Comparison of ENCODE assay signal across 8 cellular contexts in the genomic region with DNA sequence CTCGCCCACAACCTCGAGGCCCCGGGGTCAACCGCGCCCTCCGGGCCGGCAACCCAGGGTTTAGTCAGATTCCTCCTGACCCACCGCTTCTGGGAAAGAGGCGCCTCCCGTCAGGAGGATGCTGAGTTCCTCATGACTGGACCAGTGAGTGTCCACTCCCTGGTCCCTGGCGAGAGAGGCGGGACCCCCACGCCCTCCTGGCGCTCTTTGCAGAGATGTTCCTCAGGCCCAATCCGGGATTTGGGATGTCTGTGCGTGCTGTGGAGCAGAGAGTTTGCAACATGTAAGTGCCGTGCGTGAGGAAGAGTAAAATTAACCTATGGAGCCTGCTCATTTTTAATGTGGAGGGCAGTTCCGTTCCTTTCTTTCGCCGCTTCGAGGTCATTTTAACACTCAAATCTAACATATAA. TPM values are rescaled to one million over a fixed set of nuclear protein-coding genes. Genes with fewer than 3 reads are reported as not detected.
DNase-seq lines count a peak whose midpoint lies in the region; ATAC-seq and TF ChIP-seq lines count a peak whose summit lies in the region.

No MANE protein-coding gene starts in this region.

- H3K4me2 ChIP-seq in SU-DHL-6 (ENCODE audit: low read depth, low read length, poor library complexity, severe bottlenecking), result peak overlapping the region; percentile 73

- H3K4me1 Mint-ChIP-seq in nephron progenitor cell, result peaks cover 24% of the 10 kb centered on the region

- DNase-seq in NCI-H1092 treated with DMSO at 0.1 percent for 48 hours (lab: John Stamatoyannopoulos, UW) (peak; percentile 63), NCI-H1092 (lab: John Stamatoyannopoulos, UW) (no peak), esophagus muscularis mucosa (ENCODE audit: extremely low spot score) (peak; percentile 94), nephron progenitor cell (no peak), midbrain (lab: John Stamatoyannopoulos, UW) (no peak)

- WGBS in esophagus muscularis mucosa, result 1% methylated on average over 21 of the region's 22 CpGs

- H3K27me3 Mint-ChIP-seq in nephron progenitor cell (ENCODE audit: low read depth, poor library complexity), result no peaks in the 10 kb centered on the region

- no peaks in the 10 kb centered on the region for H4K20me1 ChIP-seq in SU-DHL-6 (ENCODE audit: low read depth, low read length)

- intact Hi-C loops in esophagus muscularis mucosa (cut with DNase I), result loop anchor here (2.0 to 5.0 kb wide), 4 partner anchors 71 to 346 kb away; a partner anchor contains a TSS

- H3K27ac ChIP-seq in SU-DHL-6 (ENCODE audit: low read depth, low read length) (no peak overlapping the region), esophagus muscularis mucosa (replicated peaks in 1 of 4) (peak overlapping the region; percentile 92 to 98 (median 95))

- peaks cover 47% of the 10 kb centered on the region for H3K36me3 Mint-ChIP-seq in nephron progenitor cell (ENCODE audit: low read depth)

- H3K27ac Mint-ChIP-seq in nephron progenitor cell, result peak overlapping the region; percentile 95

- ATAC-seq in HG03025 (IDR thresholded peaks at IDR 0.05; ENCODE audit: low FRiP score, unreplicated experiment) (no peak), GM21381 (IDR thresholded peaks at IDR 0.05; ENCODE audit: unreplicated experiment) (no peak)

- no peak for TF ChIP-seq EP300 in esophagus muscularis mucosa (IDR thresholded peaks at IDR 0.05)

- H3K9me2 ChIP-seq in SU-DHL-6 (replicated peaks; ENCODE audit: insufficient read depth, low read length), result no peaks in the 10 kb centered on the region

- H3K27me3 ChIP-seq in SU-DHL-6 (ENCODE audit: low read length) (no peaks in the 10 kb centered on the region), esophagus muscularis mucosa (no peaks in the 10 kb centered on the region)

- peaks cover 3% of the 10 kb centered on the region; the same call in 1 of the 2 replicates for H3F3A ChIP-seq in SU-DHL-6 (ENCODE audit: insufficient read depth)

- H3K79me2 ChIP-seq in SU-DHL-6 (ENCODE audit: insufficient read depth, low read length), result no peaks in the 10 kb centered on the region; the same call in none of the 2 replicates

- peaks cover 46% of the 10 kb centered on the region for H3K9me3 Mint-ChIP-seq in nephron progenitor cell

- TF ChIP-seq CTCF in SU-DHL-6 (IDR thresholded peaks at IDR 0.05; ENCODE audit: insufficient read depth, low read length, poor library complexity, severe bottlenecking) (no peak), esophagus muscularis mucosa (IDR thresholded peaks at IDR 0.05) (no peak), nephron progenitor cell (IDR thresholded peaks at IDR 0.05) (no peak)

- peak overlapping the region; percentile 68 for H3K9ac ChIP-seq in SU-DHL-6 (ENCODE audit: low read length)

- TF ChIP-seq POLR2A in esophagus muscularis mucosa (IDR thresholded peaks at IDR 0.05; ENCODE audit: low read depth), result no peak

- H3K9me3 ChIP-seq in SU-DHL-6 (ENCODE audit: insufficient read depth, low read length) (peaks cover 16% of the 10 kb centered on the region; the same call in 1 of the 2 replicates), esophagus muscularis mucosa (no peaks in the 10 kb centered on the region)

- peak overlapping the region; percentile 98 for H3K4me3 Mint-ChIP-seq in nephron progenitor cell

- H3K4me1 ChIP-seq in esophagus muscularis mucosa, result peaks cover 19 to 34% (median 30%) of the 10 kb centered on the region in 4 donors

- H3K36me3 ChIP-seq in SU-DHL-6 (ENCODE audit: low read length) (no peaks in the 10 kb centered on the region), esophagus muscularis mucosa (peaks cover 0 to 14% (median 9%) of the 10 kb centered on the region in 4 donors)

- H3K4me3 ChIP-seq in SU-DHL-6 (ENCODE audit: insufficient read depth, low read length, poor library complexity, severe bottlenecking) (peak overlapping the region; percentile 75), esophagus muscularis mucosa (peak overlapping the region; percentile 75 to 89 (median 85))

- peak overlapping the region; percentile 80 for H2AFZ ChIP-seq in SU-DHL-6 (ENCODE audit: low read depth, low read length, severe bottlenecking)

RNA-seq across cellular contexts. Expression of a gene that starts 0.8 kb away (rescaled TPM):
- 100 to 1,000 TPM in 1 of 4 donors, 10 to 100 TPM in 3; 36.4 to 180 (median 42.1) TPM for total RNA-seq in esophagus muscularis mucosa

Comparison
In these comparisons a context has a peak if more than half of its experiments do, and no peak if none do; other contexts are left out.
1. DNase-seq: peak in NCI-H1092 treated with DMSO at 0.1 percent for 48 hours (single experiment) and esophagus muscularis mucosa (single experiment); none in NCI-H1092 (single experiment), nephron progenitor cell (single experiment) and midbrain (single experiment).